Comparison of ENCODE assay signal across 14 cellular contexts in the genomic region with DNA sequence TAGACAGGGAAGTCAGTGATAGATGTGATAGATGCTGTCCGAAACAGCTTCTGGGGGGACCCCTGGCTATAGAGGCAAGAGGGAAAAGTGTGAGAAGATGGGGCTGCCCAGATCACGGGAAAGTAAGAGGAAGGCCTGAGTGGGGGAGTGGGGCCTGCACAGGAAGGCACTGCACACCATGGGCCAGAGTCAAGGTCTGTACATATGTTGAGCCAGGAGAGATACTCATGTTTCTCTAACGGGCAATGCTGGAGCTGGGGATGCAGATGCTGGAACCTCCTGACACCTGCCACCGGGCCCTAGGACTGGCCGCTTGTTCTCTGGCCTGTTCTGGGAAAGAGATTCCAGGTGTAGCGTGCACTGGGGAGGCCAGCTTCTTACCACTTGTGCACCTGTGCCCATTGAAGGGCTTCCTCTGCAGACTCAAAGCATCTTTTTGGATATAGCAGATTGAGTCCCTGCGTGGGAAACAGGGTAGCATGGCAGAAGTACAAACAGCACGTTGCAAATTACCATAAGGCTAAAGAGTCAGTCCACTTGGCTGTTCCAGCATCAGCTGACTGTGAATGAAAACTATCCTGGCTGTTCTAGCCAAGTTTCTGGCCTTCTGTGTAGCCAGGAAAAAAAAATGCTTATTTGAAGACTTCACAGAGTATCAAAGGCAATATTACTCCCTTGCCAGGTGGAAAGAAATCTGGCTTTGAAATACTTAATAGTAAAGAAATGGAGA.
DNase-seq lines count a peak whose midpoint lies in the region; ATAC-seq and TF ChIP-seq lines count a peak whose summit lies in the region.
"Had no signal": no experiment of that assay in that cellular context is flagged by ENCODE, and none has a peak within 500 bp of the region (broad histone marks: within the 10 kb centered on the region; RNA-seq: fewer than 3 reads in every experiment).

No MANE protein-coding gene starts in this region.

- TF ChIP-seq POLR2A in tibial nerve (IDR thresholded peaks at IDR 0.05) = no peak

- peak; percentile 18 for DNase-seq in Ammon's horn (ENCODE audit: low spot score)
- peak; percentile 35 for DNase-seq in MG63
- DNase-seq in epithelial cell of prostate (ENCODE audit: low read depth, low spot score) = no peak
- DNase-seq in osteoblast (ENCODE audit: insufficient read length, low spot score, missing footprints) = no peak
- no peak for DNase-seq in left colon
- no peak for DNase-seq in NCI-H187 treated with DMSO at 0.1 percent for 48 hours (lab: John Stamatoyannopoulos, UW)
- no peak for DNase-seq in SK-N-SH
- DNase-seq in tibial nerve (ENCODE audit: low spot score in 2 of 2) = no peak
- DNase-seq: activated CD4-positive, alpha-beta T cell treated with anti-CD3 and anti-CD28 coated beads, Interleukin-2, amount 10 ng/mL, durations not matched to agents 7 days and 5 days; transverse colon had no signal

- H3K4me3 ChIP-seq in MG63 (no peak overlapping the region), osteoblast (ENCODE audit: insufficient read depth, low read length) (no peak overlapping the region), SK-N-SH (ENCODE audit: low read depth in 2 of 2, low read length in 1 of 2) (no peak overlapping the region), tibial nerve (no peak overlapping the region)
- H3K4me3 ChIP-seq: BLaER1 treated with 17β-estradiol and CSF1 and Interleukin-3, amounts not matched to agents 10 nM and 100 nM; dorsolateral prefrontal cortex; GM12878; prostate gland; transverse colon had no signal

- no peak for ATAC-seq in left colon
- ATAC-seq: GM12878 had no signal

- H3K27me3 ChIP-seq in MG63 (no peaks in the 10 kb centered on the region), osteoblast (ENCODE audit: insufficient read depth, low read length) (no peaks in the 10 kb centered on the region), SK-N-SH (ENCODE audit: insufficient read depth) (no peaks in the 10 kb centered on the region), tibial nerve (no peaks in the 10 kb centered on the region)
- H3K27me3 ChIP-seq: BLaER1 treated with 17β-estradiol and CSF1 and Interleukin-3, amounts not matched to agents 10 nM and 100 nM; dorsolateral prefrontal cortex; transverse colon had no signal

- H4K20me1 ChIP-seq in osteoblast (ENCODE audit: insufficient read depth, low read length) = no peaks in the 10 kb centered on the region
- no peaks in the 10 kb centered on the region for H4K20me1 ChIP-seq in SK-N-SH (ENCODE audit: insufficient read depth)
- H4K20me1 ChIP-seq: BLaER1 treated with 17β-estradiol and CSF1 and Interleukin-3, amounts not matched to agents 10 nM and 100 nM had no signal

- no peak for TF ChIP-seq RAD21 in SK-N-SH (IDR thresholded peaks at IDR 0.05; ENCODE audit: low read length)

- H3K9me3 ChIP-seq in MG63 (peaks cover 4% of the 10 kb centered on the region), osteoblast (ENCODE audit: low read depth, low read length) (no peaks in the 10 kb centered on the region), SK-N-SH (no peaks in the 10 kb centered on the region), tibial nerve (no peaks in the 10 kb centered on the region)
- H3K9me3 ChIP-seq: BLaER1 treated with 17β-estradiol and CSF1 and Interleukin-3, amounts not matched to agents 10 nM and 100 nM; prostate gland; transverse colon had no signal

- H3K27ac ChIP-seq in epithelial cell of prostate (peak overlapping the region; percentile 89), osteoblast (ENCODE audit: low read depth, low read length) (peak overlapping the region; percentile 9), SK-N-SH (ENCODE audit: low read depth in 2 of 2, low read length in 1 of 2) (no peak overlapping the region), tibial nerve (no peak overlapping the region)
- H3K27ac ChIP-seq: BLaER1 treated with 17β-estradiol and CSF1 and Interleukin-3, amounts not matched to agents 10 nM and 100 nM; prostate gland; transverse colon had no signal

- H3K9me2 ChIP-seq in SK-N-SH = no peaks in the 10 kb centered on the region

- WGBS in SK-N-SH (ENCODE audit: low lambda C conversion rate) = 93% methylated on average over 7 of the region's 8 CpGs
- WGBS in tibial nerve, 2 donors = 83% methylated on average over 8 of the region's 8 CpGs

- peaks cover 4% of the 10 kb centered on the region for H3K36me3 ChIP-seq in MG63
- no peaks in the 10 kb centered on the region for H3K36me3 ChIP-seq in osteoblast (ENCODE audit: insufficient read depth, low read length)
- no peaks in the 10 kb centered on the region for H3K36me3 ChIP-seq in SK-N-SH (replicated peaks in 1 of 2; ENCODE audit: control insufficient read depth in 1 of 2, insufficient read depth in 2 of 2, low read length in 1 of 2)
- H3K36me3 ChIP-seq in tibial nerve = peaks cover 0 to 6% (median 0%) of the 10 kb centered on the region in 3 donors
- H3K36me3 ChIP-seq: BLaER1 treated with 17β-estradiol and CSF1 and Interleukin-3, amounts not matched to agents 10 nM and 100 nM; prostate gland; transverse colon had no signal

- no peak overlapping the region for H2AFZ ChIP-seq in osteoblast (ENCODE audit: low read length)
- H2AFZ ChIP-seq in SK-N-SH (ENCODE audit: low read depth) = no peak overlapping the region

- peaks cover 4% of the 10 kb centered on the region for H3F3A ChIP-seq in SK-N-SH (replicated peaks; ENCODE audit: insufficient read depth)

- H3K4me2 ChIP-seq in osteoblast (ENCODE audit: insufficient read depth, low read length) (no peak overlapping the region), SK-N-SH (no peak overlapping the region)

- TF ChIP-seq CTCF in osteoblast (IDR thresholded peaks at IDR 0.05; ENCODE audit: extremely low read depth, low read depth, low read length) = no peak
- TF ChIP-seq CTCF in SK-N-SH (IDR thresholded peaks at IDR 0.05) = no peak
- no peak for TF ChIP-seq CTCF in tibial nerve (IDR thresholded peaks at IDR 0.05)

- no peak for TF ChIP-seq EP300 in SK-N-SH (IDR thresholded peaks at IDR 0.05; ENCODE audit: borderline replicate concordance in 1 of 2, low read depth in 1 of 2, low read length in 1 of 2)
- TF ChIP-seq EP300 in tibial nerve (IDR thresholded peaks at IDR 0.05) = no peak

- no peaks in the 10 kb centered on the region for H3K79me2 ChIP-seq in osteoblast (ENCODE audit: insufficient read depth, low read length)
- H3K79me2 ChIP-seq in SK-N-SH (ENCODE audit: insufficient read depth) = no peaks in the 10 kb centered on the region

- H3K4me1 ChIP-seq in osteoblast (ENCODE audit: insufficient read depth, low read length) (peaks cover 43% of the 10 kb centered on the region), SK-N-SH (ENCODE audit: control insufficient read depth in 1 of 2, insufficient read depth in 2 of 2, low read depth in 1 of 2, low read length in 1 of 2) (peaks cover 0 to 3% of the 10 kb centered on the region in 2 experiments; a peak in 1 of 4 replicates), tibial nerve (no peaks in the 10 kb centered on the region)
- H3K4me1 ChIP-seq: prostate gland, transverse colon had no signal

- POLR2A ChIA-PET in SK-N-SH (lab: Yijun Ruan, JAX) = no interaction called here

- intact Hi-C loops in left colon (cut with DNase I, micrococcal nuclease) = no loop called here

- CTCF ChIA-PET in SK-N-SH (lab: Yijun Ruan, JAX) = no interaction called here

- H3K9ac ChIP-seq in SK-N-SH = no peak overlapping the region
- H3K9ac ChIP-seq: BLaER1 treated with 17β-estradiol and CSF1 and Interleukin-3, amounts not matched to agents 10 nM and 100 nM had no signal

TF ChIP-seq in SK-N-SH, 30 proteins besides CTCF, POLR2A, EP300 and RAD21:
- TF ChIP-seq EZH2phosphoT487 (IDR thresholded peaks at IDR 0.05; ENCODE audit: borderline replicate concordance, low read depth) = no peak
- TF ChIP-seq, protein P1, sequence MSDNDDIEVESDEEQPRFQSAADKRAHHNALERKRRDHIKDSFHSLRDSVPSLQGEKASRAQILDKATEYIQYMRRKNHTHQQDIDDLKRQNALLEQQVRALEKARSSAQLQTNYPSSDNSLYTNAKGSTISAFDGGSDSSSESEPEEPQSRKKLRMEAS (IDR thresholded peaks at IDR 0.05; ENCODE audit: low read depth) = no peak
- no peak for TF ChIP-seq ELF1 (IDR thresholded peaks at IDR 0.05)
- TF ChIP-seq, protein P2, sequence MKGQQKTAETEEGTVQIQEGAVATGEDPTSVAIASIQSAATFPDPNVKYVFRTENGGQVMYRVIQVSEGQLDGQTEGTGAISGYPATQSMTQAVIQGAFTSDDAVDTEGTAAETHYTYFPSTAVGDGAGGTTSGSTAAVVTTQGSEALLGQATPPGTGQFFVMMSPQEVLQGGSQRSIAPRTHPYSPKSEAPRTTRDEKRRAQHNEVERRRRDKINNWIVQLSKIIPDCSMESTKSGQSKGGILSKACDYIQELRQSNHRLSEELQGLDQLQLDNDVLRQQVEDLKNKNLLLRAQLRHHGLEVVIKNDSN (IDR thresholded peaks at IDR 0.05; ENCODE audit: borderline replicate concordance, low read depth) = no peak
- TF ChIP-seq, protein P3, sequence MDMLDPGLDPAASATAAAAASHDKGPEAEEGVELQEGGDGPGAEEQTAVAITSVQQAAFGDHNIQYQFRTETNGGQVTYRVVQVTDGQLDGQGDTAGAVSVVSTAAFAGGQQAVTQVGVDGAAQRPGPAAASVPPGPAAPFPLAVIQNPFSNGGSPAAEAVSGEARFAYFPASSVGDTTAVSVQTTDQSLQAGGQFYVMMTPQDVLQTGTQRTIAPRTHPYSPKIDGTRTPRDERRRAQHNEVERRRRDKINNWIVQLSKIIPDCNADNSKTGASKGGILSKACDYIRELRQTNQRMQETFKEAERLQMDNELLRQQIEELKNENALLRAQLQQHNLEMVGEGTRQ (IDR thresholded peaks at IDR 0.05; ENCODE audit: borderline replicate concordance, low read depth, low read length) = no peak
- TF ChIP-seq FOXM1 (IDR thresholded peaks at IDR 0.05; ENCODE audit: low read depth) = no peak
- no peak for TF ChIP-seq CHD2 (IDR thresholded peaks at IDR 0.05; ENCODE audit: low read length, partially characterized antibody)
- no peak for TF ChIP-seq RXRA (IDR thresholded peaks at IDR 0.05; ENCODE audit: borderline replicate concordance, low read depth)
- no peak for TF ChIP-seq TAF1 (IDR thresholded peaks at IDR 0.05; ENCODE audit: borderline replicate concordance, low read depth, low read length)

Comparison
In these comparisons a context has a peak if more than half of its experiments do, and no peak if none do; other contexts are left out.
1. DNase-seq: peak in Ammon's horn (single experiment) and MG63 (single experiment); none in epithelial cell of prostate (single experiment), osteoblast (single experiment), left colon (0 of 2), NCI-H187 treated with DMSO at 0.1 percent for 48 hours (single experiment), SK-N-SH (single experiment) and tibial nerve (0 of 2).
2. H3K27ac ChIP-seq: peak in epithelial cell of prostate (single experiment) and osteoblast (single experiment); none in SK-N-SH (0 of 2) and tibial nerve (0 of 4).